1 cellular context compared by ENCODE assay signal in the genomic region with DNA sequence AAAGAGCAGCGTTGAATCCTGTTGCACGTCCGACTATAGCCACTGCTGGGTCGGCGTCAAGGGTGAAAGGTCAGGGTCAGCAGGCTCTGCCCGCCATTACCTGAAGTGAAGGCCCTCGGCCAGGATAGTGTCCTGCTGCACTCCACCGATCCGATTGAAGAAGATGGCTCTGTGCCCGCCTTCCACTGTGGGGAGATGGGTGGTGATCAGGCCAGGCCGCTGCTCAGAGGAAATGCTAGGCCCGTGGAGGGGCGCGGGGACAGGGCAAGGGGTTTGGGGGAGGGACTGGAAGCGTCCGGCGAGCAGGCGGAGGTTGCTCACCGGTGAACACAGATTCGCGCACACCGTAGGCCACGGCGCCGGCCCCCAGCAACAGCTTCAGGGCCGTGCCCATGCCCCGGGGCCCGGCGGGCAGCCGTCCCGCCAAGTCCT.
TF ChIP-seq lines count a peak whose summit lies in the region.

No MANE protein-coding gene starts in this region.

TF ChIP-seq in HepG2, 621 proteins besides CTCF, POLR2A, EP300 and RAD21 (continued from another document and continues in another):
- TF ChIP-seq BORCS8-MEF2B (CRISPR knock-in tag; IDR thresholded peaks at IDR 0.05) (0 out of 2 replicates have a peak, but pooled peaks have one; percentile 12), ZC3H4 (CRISPR knock-in tag; IDR thresholded peaks at IDR 0.05; ENCODE audit: borderline replicate concordance) (peak; percentile 92), ZNF337 (CRISPR knock-in tag; IDR thresholded peaks at IDR 0.05; ENCODE audit: borderline replicate concordance, low read depth) (no peak), KLF16 (CRISPR knock-in tag; IDR thresholded peaks at IDR 0.05) (no peak), ZSCAN9 (CRISPR knock-in tag; IDR thresholded peaks at IDR 0.05; ENCODE audit: borderline replicate concordance) (no peak), ZFP90 (CRISPR knock-in tag; IDR thresholded peaks at IDR 0.05; ENCODE audit: borderline replicate concordance) (no peak), NCOR1 (IDR thresholded peaks at IDR 0.05; ENCODE audit: borderline replicate concordance, low read length) (no peak), TEAD2 (CRISPR knock-in tag; IDR thresholded peaks at IDR 0.05) (0 out of 2 replicates have a peak, but pooled peaks have one; percentile 64), ZNF383 (CRISPR knock-in tag; IDR thresholded peaks at IDR 0.05; ENCODE audit: borderline replicate concordance) (no peak), GATAD2A (CRISPR knock-in tag; IDR thresholded peaks at IDR 0.05) (no peak; the same call in 1 of the 2 replicates), MIER2 (CRISPR knock-in tag; IDR thresholded peaks at IDR 0.05) (no peak), ZNF569 (CRISPR knock-in tag; IDR thresholded peaks at IDR 0.05; ENCODE audit: borderline replicate concordance) (no peak), ZNF333 (CRISPR knock-in tag; IDR thresholded peaks at IDR 0.05; ENCODE audit: borderline replicate concordance) (peak; percentile 33), ATF7 (IDR thresholded peaks at IDR 0.05) (no peak), ATF7 (CRISPR knock-in tag; IDR thresholded peaks at IDR 0.05) (peak; percentile 57; the same call in 1 of the 2 replicates), ZNF10 (CRISPR knock-in tag; IDR thresholded peaks at IDR 0.05; ENCODE audit: borderline replicate concordance, low read depth) (no peak), ZNF790 (CRISPR knock-in tag; IDR thresholded peaks at IDR 0.05; ENCODE audit: borderline replicate concordance) (no peak), MIXL1 (CRISPR knock-in tag; IDR thresholded peaks at IDR 0.05) (no peak), FOXM1 (CRISPR knock-in tag; IDR thresholded peaks at IDR 0.05) (no peak), KDM3A (CRISPR knock-in tag; IDR thresholded peaks at IDR 0.05; ENCODE audit: low read depth) (0 out of 2 replicates have a peak, but pooled peaks have one; percentile 74), ELF3 (CRISPR knock-in tag; IDR thresholded peaks at IDR 0.05) (no peak), ZNF44 (CRISPR knock-in tag; IDR thresholded peaks at IDR 0.05) (no peak), KLF9 (CRISPR knock-in tag; IDR thresholded peaks at IDR 0.05; ENCODE audit: low read depth) (no peak), GPN1 (CRISPR knock-in tag; IDR thresholded peaks at IDR 0.05; ENCODE audit: borderline replicate concordance) (no peak), HOXD1 (CRISPR knock-in tag; IDR thresholded peaks at IDR 0.05) (no peak), ZMYM2 (CRISPR knock-in tag; IDR thresholded peaks at IDR 0.05) (no peak), KLF13 (CRISPR knock-in tag; IDR thresholded peaks at IDR 0.05) (no peak), ATAD3A (CRISPR knock-in tag; IDR thresholded peaks at IDR 0.05) (no peak)
- TF ChIP-seq, protein P1, sequence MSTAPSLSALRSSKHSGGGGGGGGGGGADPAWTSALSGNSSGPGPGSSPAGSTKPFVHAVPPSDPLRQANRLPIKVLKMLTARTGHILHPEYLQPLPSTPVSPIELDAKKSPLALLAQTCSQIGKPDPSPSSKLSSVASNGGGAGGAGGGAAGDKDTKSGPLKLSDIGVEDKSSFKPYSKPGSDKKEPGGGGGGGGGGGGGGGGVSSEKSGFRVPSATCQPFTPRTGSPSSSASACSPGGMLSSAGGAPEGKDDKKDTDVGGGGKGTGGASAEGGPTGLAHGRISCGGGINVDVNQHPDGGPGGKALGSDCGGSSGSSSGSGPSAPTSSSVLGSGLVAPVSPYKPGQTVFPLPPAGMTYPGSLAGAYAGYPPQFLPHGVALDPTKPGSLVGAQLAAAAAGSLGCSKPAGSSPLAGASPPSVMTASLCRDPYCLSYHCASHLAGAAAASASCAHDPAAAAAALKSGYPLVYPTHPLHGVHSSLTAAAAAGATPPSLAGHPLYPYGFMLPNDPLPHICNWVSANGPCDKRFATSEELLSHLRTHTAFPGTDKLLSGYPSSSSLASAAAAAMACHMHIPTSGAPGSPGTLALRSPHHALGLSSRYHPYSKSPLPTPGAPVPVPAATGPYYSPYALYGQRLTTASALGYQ (CRISPR knock-in tag; IDR thresholded peaks at IDR 0.05), result no peak
- TF ChIP-seq, protein P2, sequence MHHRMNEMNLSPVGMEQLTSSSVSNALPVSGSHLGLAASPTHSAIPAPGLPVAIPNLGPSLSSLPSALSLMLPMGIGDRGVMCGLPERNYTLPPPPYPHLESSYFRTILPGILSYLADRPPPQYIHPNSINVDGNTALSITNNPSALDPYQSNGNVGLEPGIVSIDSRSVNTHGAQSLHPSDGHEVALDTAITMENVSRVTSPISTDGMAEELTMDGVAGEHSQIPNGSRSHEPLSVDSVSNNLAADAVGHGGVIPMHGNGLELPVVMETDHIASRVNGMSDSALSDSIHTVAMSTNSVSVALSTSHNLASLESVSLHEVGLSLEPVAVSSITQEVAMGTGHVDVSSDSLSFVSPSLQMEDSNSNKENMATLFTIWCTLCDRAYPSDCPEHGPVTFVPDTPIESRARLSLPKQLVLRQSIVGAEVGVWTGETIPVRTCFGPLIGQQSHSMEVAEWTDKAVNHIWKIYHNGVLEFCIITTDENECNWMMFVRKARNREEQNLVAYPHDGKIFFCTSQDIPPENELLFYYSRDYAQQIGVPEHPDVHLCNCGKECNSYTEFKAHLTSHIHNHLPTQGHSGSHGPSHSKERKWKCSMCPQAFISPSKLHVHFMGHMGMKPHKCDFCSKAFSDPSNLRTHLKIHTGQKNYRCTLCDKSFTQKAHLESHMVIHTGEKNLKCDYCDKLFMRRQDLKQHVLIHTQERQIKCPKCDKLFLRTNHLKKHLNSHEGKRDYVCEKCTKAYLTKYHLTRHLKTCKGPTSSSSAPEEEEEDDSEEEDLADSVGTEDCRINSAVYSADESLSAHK (CRISPR knock-in tag; IDR thresholded peaks at IDR 0.05; ENCODE audit: borderline replicate concordance), result no peak
- TF ChIP-seq, protein P3, sequence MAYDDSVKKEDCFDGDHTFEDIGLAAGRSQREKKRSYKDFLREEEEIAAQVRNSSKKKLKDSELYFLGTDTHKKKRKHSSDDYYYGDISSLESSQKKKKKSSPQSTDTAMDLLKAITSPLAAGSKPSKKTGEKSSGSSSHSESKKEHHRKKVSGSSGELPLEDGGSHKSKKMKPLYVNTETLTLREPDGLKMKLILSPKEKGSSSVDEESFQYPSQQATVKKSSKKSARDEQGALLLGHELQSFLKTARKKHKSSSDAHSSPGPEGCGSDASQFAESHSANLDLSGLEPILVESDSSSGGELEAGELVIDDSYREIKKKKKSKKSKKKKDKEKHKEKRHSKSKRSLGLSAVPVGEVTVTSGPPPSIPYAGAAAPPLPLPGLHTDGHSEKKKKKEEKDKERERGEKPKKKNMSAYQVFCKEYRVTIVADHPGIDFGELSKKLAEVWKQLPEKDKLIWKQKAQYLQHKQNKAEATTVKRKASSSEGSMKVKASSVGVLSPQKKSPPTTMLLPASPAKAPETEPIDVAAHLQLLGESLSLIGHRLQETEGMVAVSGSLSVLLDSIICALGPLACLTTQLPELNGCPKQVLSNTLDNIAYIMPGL (CRISPR knock-in tag; IDR thresholded peaks at IDR 0.05; ENCODE audit: borderline replicate concordance in 1 of 2, low read depth in 1 of 2), result no peak
- TF ChIP-seq, protein P4, sequence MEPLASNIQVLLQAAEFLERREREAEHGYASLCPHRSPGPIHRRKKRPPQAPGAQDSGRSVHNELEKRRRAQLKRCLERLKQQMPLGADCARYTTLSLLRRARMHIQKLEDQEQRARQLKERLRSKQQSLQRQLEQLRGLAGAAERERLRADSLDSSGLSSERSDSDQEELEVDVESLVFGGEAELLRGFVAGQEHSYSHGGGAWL (CRISPR knock-in tag; IDR thresholded peaks at IDR 0.05), result no peak; the same call in 1 of the 2 replicates
- TF ChIP-seq, protein P5, sequence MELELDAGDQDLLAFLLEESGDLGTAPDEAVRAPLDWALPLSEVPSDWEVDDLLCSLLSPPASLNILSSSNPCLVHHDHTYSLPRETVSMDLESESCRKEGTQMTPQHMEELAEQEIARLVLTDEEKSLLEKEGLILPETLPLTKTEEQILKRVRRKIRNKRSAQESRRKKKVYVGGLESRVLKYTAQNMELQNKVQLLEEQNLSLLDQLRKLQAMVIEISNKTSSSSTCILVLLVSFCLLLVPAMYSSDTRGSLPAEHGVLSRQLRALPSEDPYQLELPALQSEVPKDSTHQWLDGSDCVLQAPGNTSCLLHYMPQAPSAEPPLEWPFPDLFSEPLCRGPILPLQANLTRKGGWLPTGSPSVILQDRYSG (CRISPR knock-in tag; IDR thresholded peaks at IDR 0.05), result no peak
- TF ChIP-seq, protein P6, sequence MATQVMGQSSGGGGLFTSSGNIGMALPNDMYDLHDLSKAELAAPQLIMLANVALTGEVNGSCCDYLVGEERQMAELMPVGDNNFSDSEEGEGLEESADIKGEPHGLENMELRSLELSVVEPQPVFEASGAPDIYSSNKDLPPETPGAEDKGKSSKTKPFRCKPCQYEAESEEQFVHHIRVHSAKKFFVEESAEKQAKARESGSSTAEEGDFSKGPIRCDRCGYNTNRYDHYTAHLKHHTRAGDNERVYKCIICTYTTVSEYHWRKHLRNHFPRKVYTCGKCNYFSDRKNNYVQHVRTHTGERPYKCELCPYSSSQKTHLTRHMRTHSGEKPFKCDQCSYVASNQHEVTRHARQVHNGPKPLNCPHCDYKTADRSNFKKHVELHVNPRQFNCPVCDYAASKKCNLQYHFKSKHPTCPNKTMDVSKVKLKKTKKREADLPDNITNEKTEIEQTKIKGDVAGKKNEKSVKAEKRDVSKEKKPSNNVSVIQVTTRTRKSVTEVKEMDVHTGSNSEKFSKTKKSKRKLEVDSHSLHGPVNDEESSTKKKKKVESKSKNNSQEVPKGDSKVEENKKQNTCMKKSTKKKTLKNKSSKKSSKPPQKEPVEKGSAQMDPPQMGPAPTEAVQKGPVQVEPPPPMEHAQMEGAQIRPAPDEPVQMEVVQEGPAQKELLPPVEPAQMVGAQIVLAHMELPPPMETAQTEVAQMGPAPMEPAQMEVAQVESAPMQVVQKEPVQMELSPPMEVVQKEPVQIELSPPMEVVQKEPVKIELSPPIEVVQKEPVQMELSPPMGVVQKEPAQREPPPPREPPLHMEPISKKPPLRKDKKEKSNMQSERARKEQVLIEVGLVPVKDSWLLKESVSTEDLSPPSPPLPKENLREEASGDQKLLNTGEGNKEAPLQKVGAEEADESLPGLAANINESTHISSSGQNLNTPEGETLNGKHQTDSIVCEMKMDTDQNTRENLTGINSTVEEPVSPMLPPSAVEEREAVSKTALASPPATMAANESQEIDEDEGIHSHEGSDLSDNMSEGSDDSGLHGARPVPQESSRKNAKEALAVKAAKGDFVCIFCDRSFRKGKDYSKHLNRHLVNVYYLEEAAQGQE (IDR thresholded peaks at IDR 0.05; ENCODE audit: borderline replicate concordance in 1 of 2, low read depth in 1 of 2, low read length in 2 of 2), result no peak
- TF ChIP-seq, protein P7, sequence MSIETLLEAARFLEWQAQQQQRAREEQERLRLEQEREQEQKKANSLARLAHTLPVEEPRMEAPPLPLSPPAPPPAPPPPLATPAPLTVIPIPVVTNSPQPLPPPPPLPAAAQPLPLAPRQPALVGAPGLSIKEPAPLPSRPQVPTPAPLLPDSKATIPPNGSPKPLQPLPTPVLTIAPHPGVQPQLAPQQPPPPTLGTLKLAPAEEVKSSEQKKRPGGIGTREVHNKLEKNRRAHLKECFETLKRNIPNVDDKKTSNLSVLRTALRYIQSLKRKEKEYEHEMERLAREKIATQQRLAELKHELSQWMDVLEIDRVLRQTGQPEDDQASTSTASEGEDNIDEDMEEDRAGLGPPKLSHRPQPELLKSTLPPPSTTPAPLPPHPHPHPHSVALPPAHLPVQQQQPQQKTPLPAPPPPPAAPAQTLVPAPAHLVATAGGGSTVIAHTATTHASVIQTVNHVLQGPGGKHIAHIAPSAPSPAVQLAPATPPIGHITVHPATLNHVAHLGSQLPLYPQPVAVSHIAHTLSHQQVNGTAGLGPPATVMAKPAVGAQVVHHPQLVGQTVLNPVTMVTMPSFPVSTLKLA (IDR thresholded peaks at IDR 0.05), result no peak
- TF ChIP-seq, protein P8, sequence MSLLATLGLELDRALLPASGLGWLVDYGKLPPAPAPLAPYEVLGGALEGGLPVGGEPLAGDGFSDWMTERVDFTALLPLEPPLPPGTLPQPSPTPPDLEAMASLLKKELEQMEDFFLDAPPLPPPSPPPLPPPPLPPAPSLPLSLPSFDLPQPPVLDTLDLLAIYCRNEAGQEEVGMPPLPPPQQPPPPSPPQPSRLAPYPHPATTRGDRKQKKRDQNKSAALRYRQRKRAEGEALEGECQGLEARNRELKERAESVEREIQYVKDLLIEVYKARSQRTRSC (CRISPR knock-in tag; IDR thresholded peaks at IDR 0.05; ENCODE audit: low read depth), result 0 out of 2 replicates have a peak, but pooled peaks have one; percentile 51
- TF ChIP-seq, protein P9, sequence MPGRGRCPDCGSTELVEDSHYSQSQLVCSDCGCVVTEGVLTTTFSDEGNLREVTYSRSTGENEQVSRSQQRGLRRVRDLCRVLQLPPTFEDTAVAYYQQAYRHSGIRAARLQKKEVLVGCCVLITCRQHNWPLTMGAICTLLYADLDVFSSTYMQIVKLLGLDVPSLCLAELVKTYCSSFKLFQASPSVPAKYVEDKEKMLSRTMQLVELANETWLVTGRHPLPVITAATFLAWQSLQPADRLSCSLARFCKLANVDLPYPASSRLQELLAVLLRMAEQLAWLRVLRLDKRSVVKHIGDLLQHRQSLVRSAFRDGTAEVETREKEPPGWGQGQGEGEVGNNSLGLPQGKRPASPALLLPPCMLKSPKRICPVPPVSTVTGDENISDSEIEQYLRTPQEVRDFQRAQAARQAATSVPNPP (CRISPR knock-in tag; IDR thresholded peaks at IDR 0.05), result no peak
- TF ChIP-seq, protein P10, sequence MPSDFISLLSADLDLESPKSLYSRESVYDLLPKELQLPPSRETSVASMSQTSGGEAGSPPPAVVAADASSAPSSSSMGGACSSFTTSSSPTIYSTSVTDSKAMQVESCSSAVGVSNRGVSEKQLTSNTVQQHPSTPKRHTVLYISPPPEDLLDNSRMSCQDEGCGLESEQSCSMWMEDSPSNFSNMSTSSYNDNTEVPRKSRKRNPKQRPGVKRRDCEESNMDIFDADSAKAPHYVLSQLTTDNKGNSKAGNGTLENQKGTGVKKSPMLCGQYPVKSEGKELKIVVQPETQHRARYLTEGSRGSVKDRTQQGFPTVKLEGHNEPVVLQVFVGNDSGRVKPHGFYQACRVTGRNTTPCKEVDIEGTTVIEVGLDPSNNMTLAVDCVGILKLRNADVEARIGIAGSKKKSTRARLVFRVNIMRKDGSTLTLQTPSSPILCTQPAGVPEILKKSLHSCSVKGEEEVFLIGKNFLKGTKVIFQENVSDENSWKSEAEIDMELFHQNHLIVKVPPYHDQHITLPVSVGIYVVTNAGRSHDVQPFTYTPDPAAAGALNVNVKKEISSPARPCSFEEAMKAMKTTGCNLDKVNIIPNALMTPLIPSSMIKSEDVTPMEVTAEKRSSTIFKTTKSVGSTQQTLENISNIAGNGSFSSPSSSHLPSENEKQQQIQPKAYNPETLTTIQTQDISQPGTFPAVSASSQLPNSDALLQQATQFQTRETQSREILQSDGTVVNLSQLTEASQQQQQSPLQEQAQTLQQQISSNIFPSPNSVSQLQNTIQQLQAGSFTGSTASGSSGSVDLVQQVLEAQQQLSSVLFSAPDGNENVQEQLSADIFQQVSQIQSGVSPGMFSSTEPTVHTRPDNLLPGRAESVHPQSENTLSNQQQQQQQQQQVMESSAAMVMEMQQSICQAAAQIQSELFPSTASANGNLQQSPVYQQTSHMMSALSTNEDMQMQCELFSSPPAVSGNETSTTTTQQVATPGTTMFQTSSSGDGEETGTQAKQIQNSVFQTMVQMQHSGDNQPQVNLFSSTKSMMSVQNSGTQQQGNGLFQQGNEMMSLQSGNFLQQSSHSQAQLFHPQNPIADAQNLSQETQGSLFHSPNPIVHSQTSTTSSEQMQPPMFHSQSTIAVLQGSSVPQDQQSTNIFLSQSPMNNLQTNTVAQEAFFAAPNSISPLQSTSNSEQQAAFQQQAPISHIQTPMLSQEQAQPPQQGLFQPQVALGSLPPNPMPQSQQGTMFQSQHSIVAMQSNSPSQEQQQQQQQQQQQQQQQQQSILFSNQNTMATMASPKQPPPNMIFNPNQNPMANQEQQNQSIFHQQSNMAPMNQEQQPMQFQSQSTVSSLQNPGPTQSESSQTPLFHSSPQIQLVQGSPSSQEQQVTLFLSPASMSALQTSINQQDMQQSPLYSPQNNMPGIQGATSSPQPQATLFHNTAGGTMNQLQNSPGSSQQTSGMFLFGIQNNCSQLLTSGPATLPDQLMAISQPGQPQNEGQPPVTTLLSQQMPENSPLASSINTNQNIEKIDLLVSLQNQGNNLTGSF (CRISPR knock-in tag; IDR thresholded peaks at IDR 0.05), result peak; percentile 15; the same call in 1 of the 2 replicates
